Comparison of ENCODE assay signal across 9 cellular contexts in genomic region chr17:7486181-7486580, GRCh38. TPM values are rescaled to one million over a fixed set of nuclear protein-coding genes. Genes with fewer than 3 reads are reported as not detected.
DNase-seq lines count a peak whose midpoint lies in the region; ATAC-seq and TF ChIP-seq lines count a peak whose summit lies in the region.
"Had no signal": no experiment of that assay in that cellular context is flagged by ENCODE, and none has a peak within 500 bp of the region (broad histone marks: within the 10 kb centered on the region; RNA-seq: fewer than 3 reads in every experiment).

No MANE protein-coding gene starts in this region.

- peak; percentile 18 for DNase-seq in GM12865 (ENCODE audit: low read depth)
- no peak for DNase-seq in SJSA1 (ENCODE audit: low read depth in 1 of 2, low spot score in 2 of 2)
- peak; percentile 79 for DNase-seq in fibroblast of gingiva (ENCODE audit: low read depth)
- no peak for DNase-seq in skeletal muscle cell (ENCODE audit: low read depth)
- no peak for DNase-seq in activated CD4-positive, CD25-positive, alpha-beta regulatory T cell (lab: John Stamatoyannopoulos, UW)
- DNase-seq in NCI-H2081 (lab: John Stamatoyannopoulos, UW) = no peak

- H3K4me3 ChIP-seq in GM12865 (ENCODE audit: low read depth, low read length) = peak overlapping the region; percentile 91
- peak overlapping the region; percentile 56 for H3K4me3 ChIP-seq in SJSA1
- peak overlapping the region; percentile 78 for H3K4me3 ChIP-seq in skeletal muscle cell (ENCODE audit: low read depth, low read length)

- ATAC-seq in GM21717 (IDR thresholded peaks at IDR 0.05; ENCODE audit: unreplicated experiment) = no peak
- no peak for ATAC-seq in HG02938 (IDR thresholded peaks at IDR 0.05; ENCODE audit: unreplicated experiment)

- no peak for TF ChIP-seq CTCF in GM12865 (IDR thresholded peaks at IDR 0.05; ENCODE audit: insufficient read depth, low read depth, low read length, missing control alignments)

- H3K4me1 ChIP-seq in SJSA1 (replicated peaks) = peaks cover 23% of the 10 kb centered on the region

- no peaks in the 10 kb centered on the region for H3K27me3 ChIP-seq in SJSA1 (replicated peaks)

- H3K36me3 ChIP-seq in SJSA1 = peaks cover 40% of the 10 kb centered on the region

- no peaks in the 10 kb centered on the region for H3K9me3 ChIP-seq in SJSA1 (replicated peaks)

- no peak overlapping the region for H3K27ac ChIP-seq in SJSA1

RNA-seq across cellular contexts. Expression of gene POLR2A, which starts 2.0 kb away (rescaled TPM):
- 17.5 and 29.3 TPM in 2 replicates for total RNA-seq in SJSA1 (2014; rRNA removed; shearing (Covaris generic))

RNA-seq across cellular contexts. Expression of gene SLC35G6, which starts 4.9 kb away (rescaled TPM):
- not detected in 2 replicates for total RNA-seq in SJSA1 (2014; rRNA removed; shearing (Covaris generic))
- total RNA-seq: mononuclear cell had no signal

RNA-seq across cellular contexts. Expression of gene ZBTB4, which starts 6.8 kb away (rescaled TPM):
- total RNA-seq in SJSA1 (2014; rRNA removed; shearing (Covaris generic)) = 13.8 and 19.9 TPM in 2 replicates

RNA-seq across cellular contexts. Expression of gene CHRNB1, which starts 41.3 kb away (rescaled TPM):
- 3.9 and 14.7 TPM in 2 replicates for total RNA-seq in SJSA1 (2014; rRNA removed; shearing (Covaris generic))

RNA-seq across cellular contexts. Expression of gene FGF11, which starts 46.9 kb away (rescaled TPM):
- not detected in 2 replicates for total RNA-seq in SJSA1 (2014; rRNA removed; shearing (Covaris generic))

Comparison
In these comparisons a context has a peak if more than half of its experiments do, and no peak if none do; other contexts are left out.
1. DNase-seq: peak in GM12865 (single experiment) and fibroblast of gingiva (single experiment); none in SJSA1 (0 of 2), skeletal muscle cell (single experiment), activated CD4-positive, CD25-positive, alpha-beta regulatory T cell (0 of 4) and NCI-H2081 (0 of 2).
2. Peak in every context shown above with its lines, with median percentiles within 50 percentile points of each other: H3K4me3 ChIP-seq.